In the genomic region with DNA sequence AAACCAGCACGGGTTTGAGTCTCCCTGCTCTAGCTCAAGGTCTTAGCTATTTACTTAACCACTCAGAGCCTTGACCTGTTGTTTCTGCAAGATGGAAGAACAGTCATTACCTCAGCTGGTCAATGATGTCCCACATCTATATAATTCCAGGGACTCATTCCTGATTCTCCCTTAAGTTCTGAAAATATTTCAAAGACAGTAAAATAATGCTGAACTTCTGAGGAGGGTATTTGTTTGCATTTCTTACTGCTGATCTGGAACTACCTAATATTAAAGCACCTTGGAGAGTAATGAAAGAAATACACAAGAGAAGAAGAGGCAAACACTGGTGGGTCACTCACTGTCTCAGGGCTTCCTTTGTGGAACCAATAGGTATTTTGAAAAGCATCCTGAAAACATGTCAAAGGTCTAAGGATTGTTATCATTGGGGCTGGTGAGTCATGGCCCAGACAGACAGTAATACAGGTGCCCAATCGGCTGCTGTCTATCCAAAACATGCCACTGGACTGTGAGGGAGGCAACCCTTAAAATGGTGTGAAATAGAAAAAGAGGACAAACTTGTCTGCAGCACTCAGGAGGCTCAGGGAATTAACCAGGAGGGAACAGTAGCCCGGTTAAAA, we compare ENCODE assay signal across 1 cellular context.
TF ChIP-seq lines count a peak whose summit lies in the region.

No MANE protein-coding gene starts in this region.

TF ChIP-seq in HepG2, 621 proteins besides CTCF, POLR2A, EP300 and RAD21 (continued from another document and continues in another):
- TF ChIP-seq NFKBIZ (CRISPR knock-in tag; IDR thresholded peaks at IDR 0.05) (peak; percentile 63; the same call in 1 of the 2 replicates), ETV6 (CRISPR knock-in tag; conservative IDR thresholded peaks at IDR 0.05) (no peak), ZFP36L1 (CRISPR knock-in tag; IDR thresholded peaks at IDR 0.05) (0 out of 2 replicates have a peak, but pooled peaks have one; percentile 13), MYNN (CRISPR knock-in tag; IDR thresholded peaks at IDR 0.05; ENCODE audit: low read depth) (no peak), ELF4 (CRISPR knock-in tag; IDR thresholded peaks at IDR 0.05; ENCODE audit: borderline replicate concordance) (no peak), ZNF747 (CRISPR knock-in tag; IDR thresholded peaks at IDR 0.05; ENCODE audit: borderline replicate concordance) (no peak), HES4 (CRISPR knock-in tag; IDR thresholded peaks at IDR 0.05; ENCODE audit: borderline replicate concordance) (no peak), SRSF4 (IDR thresholded peaks at IDR 0.05; ENCODE audit: low read depth, low read length, poor library complexity, severe bottlenecking) (no peak), SMAD1 (CRISPR knock-in tag; IDR thresholded peaks at IDR 0.05; ENCODE audit: borderline replicate concordance, low read depth) (no peak), ARNT (IDR thresholded peaks at IDR 0.05) (no peak), DMAP1 (CRISPR knock-in tag; IDR thresholded peaks at IDR 0.05) (no peak), ZFX (CRISPR knock-in tag; IDR thresholded peaks at IDR 0.05; ENCODE audit: low read depth) (no peak), MED1 (CRISPR knock-in tag; IDR thresholded peaks at IDR 0.05) (peak; percentile 71; the same call in 1 of the 2 replicates), POGZ (CRISPR knock-in tag; IDR thresholded peaks at IDR 0.05) (peak; percentile 15; the same call in 1 of the 2 replicates), ZSCAN30 (CRISPR knock-in tag; IDR thresholded peaks at IDR 0.05) (no peak), ZMAT3 (CRISPR knock-in tag; conservative IDR thresholded peaks at IDR 0.05) (no peak), ERF (CRISPR knock-in tag; IDR thresholded peaks at IDR 0.05) (peak; percentile 69; the same call in 1 of the 2 replicates), RFX3 (CRISPR knock-in tag; IDR thresholded peaks at IDR 0.05) (0 out of 2 replicates have a peak, but pooled peaks have one; percentile 8), PAWR (CRISPR knock-in tag; IDR thresholded peaks at IDR 0.05; ENCODE audit: borderline replicate concordance) (no peak), ZNF773 (CRISPR knock-in tag; IDR thresholded peaks at IDR 0.05; ENCODE audit: borderline replicate concordance) (no peak), ZNF781 (CRISPR knock-in tag; IDR thresholded peaks at IDR 0.05; ENCODE audit: borderline replicate concordance, not compliant biosample characterization) (no peak), ZSCAN29 (CRISPR knock-in tag; conservative IDR thresholded peaks at IDR 0.05) (0 out of 2 replicates have a peak, but pooled peaks have one; percentile 63), RXRB (CRISPR knock-in tag; IDR thresholded peaks at IDR 0.05; ENCODE audit: borderline replicate concordance) (peak; percentile 82), NR2F6 (IDR thresholded peaks at IDR 0.05) (peak; percentile 54; the same call in 1 of the 2 replicates), NR2F6 (CRISPR knock-in tag; IDR thresholded peaks at IDR 0.05) (peak; percentile 76), HNRNPUL1 (IDR thresholded peaks at IDR 0.05; ENCODE audit: low read depth, low read length) (no peak), ONECUT2 (CRISPR knock-in tag; IDR thresholded peaks at IDR 0.05) (no peak), HDAC6 (IDR thresholded peaks at IDR 0.05; ENCODE audit: low read depth, low read length) (no peak), SMAD9 (CRISPR knock-in tag; IDR thresholded peaks at IDR 0.05) (no peak; the same call in 1 of the 2 replicates), STAT5B (CRISPR knock-in tag; IDR thresholded peaks at IDR 0.05) (no peak), ETV5 (CRISPR knock-in tag; IDR thresholded peaks at IDR 0.05; ENCODE audit: borderline replicate concordance) (peak; percentile 14; the same call in 1 of the 2 replicates), MEF2D (CRISPR knock-in tag; IDR thresholded peaks at IDR 0.05) (peak; percentile 69; the same call in 1 of the 2 replicates), POLR2AphosphoS2 (IDR thresholded peaks at IDR 0.05; ENCODE audit: low read depth, low read length) (no peak), ZNF678 (CRISPR knock-in tag; IDR thresholded peaks at IDR 0.05) (no peak), XBP1 (CRISPR knock-in tag; IDR thresholded peaks at IDR 0.05) (no peak), ZNF768 (CRISPR knock-in tag; IDR thresholded peaks at IDR 0.05) (no peak), JARID2 (CRISPR knock-in tag; IDR thresholded peaks at IDR 0.05; ENCODE audit: insufficient replicate concordance) (no peak), HNF4A (CRISPR knock-in tag; IDR thresholded peaks at IDR 0.05) (peak; percentile 13; the same call in 1 of the 2 replicates), HOXD1 (CRISPR knock-in tag; IDR thresholded peaks at IDR 0.05) (no peak), ZNF674 (CRISPR knock-in tag; IDR thresholded peaks at IDR 0.05; ENCODE audit: low read depth) (no peak), ZBTB21 (CRISPR knock-in tag; IDR thresholded peaks at IDR 0.05) (0 out of 2 replicates have a peak, but pooled peaks have one; percentile 36)
- TF ChIP-seq, protein P1, sequence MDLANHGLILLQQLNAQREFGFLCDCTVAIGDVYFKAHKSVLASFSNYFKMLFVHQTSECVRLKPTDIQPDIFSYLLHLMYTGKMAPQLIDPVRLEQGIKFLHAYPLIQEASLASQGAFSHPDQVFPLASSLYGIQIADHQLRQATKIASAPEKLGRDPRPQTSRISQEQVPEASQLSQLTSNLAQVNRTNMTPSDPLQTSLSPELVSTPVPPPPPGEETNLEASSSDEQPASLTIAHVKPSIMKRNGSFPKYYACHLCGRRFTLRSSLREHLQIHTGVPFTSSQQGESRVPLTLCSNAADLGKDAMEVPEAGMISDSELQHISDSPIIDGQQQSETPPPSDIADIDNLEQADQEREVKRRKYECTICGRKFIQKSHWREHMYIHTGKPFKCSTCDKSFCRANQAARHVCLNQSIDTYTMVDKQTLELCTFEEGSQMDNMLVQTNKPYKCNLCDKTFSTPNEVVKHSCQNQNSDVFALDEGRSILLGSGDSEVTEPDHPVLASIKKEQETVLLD (CRISPR knock-in tag; IDR thresholded peaks at IDR 0.05; ENCODE audit: low read depth): no peak
- TF ChIP-seq, protein P2, sequence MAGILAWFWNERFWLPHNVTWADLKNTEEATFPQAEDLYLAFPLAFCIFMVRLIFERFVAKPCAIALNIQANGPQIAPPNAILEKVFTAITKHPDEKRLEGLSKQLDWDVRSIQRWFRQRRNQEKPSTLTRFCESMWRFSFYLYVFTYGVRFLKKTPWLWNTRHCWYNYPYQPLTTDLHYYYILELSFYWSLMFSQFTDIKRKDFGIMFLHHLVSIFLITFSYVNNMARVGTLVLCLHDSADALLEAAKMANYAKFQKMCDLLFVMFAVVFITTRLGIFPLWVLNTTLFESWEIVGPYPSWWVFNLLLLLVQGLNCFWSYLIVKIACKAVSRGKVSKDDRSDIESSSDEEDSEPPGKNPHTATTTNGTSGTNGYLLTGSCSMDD (CRISPR knock-in tag; IDR thresholded peaks at IDR 0.05): no peak
- TF ChIP-seq, protein P3, sequence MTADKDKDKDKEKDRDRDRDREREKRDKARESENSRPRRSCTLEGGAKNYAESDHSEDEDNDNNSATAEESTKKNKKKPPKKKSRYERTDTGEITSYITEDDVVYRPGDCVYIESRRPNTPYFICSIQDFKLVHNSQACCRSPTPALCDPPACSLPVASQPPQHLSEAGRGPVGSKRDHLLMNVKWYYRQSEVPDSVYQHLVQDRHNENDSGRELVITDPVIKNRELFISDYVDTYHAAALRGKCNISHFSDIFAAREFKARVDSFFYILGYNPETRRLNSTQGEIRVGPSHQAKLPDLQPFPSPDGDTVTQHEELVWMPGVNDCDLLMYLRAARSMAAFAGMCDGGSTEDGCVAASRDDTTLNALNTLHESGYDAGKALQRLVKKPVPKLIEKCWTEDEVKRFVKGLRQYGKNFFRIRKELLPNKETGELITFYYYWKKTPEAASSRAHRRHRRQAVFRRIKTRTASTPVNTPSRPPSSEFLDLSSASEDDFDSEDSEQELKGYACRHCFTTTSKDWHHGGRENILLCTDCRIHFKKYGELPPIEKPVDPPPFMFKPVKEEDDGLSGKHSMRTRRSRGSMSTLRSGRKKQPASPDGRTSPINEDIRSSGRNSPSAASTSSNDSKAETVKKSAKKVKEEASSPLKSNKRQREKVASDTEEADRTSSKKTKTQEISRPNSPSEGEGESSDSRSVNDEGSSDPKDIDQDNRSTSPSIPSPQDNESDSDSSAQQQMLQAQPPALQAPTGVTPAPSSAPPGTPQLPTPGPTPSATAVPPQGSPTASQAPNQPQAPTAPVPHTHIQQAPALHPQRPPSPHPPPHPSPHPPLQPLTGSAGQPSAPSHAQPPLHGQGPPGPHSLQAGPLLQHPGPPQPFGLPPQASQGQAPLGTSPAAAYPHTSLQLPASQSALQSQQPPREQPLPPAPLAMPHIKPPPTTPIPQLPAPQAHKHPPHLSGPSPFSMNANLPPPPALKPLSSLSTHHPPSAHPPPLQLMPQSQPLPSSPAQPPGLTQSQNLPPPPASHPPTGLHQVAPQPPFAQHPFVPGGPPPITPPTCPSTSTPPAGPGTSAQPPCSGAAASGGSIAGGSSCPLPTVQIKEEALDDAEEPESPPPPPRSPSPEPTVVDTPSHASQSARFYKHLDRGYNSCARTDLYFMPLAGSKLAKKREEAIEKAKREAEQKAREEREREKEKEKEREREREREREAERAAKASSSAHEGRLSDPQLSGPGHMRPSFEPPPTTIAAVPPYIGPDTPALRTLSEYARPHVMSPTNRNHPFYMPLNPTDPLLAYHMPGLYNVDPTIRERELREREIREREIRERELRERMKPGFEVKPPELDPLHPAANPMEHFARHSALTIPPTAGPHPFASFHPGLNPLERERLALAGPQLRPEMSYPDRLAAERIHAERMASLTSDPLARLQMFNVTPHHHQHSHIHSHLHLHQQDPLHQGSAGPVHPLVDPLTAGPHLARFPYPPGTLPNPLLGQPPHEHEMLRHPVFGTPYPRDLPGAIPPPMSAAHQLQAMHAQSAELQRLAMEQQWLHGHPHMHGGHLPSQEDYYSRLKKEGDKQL (CRISPR knock-in tag; IDR thresholded peaks at IDR 0.05; ENCODE audit: low read depth): no peak
- TF ChIP-seq, protein P4, sequence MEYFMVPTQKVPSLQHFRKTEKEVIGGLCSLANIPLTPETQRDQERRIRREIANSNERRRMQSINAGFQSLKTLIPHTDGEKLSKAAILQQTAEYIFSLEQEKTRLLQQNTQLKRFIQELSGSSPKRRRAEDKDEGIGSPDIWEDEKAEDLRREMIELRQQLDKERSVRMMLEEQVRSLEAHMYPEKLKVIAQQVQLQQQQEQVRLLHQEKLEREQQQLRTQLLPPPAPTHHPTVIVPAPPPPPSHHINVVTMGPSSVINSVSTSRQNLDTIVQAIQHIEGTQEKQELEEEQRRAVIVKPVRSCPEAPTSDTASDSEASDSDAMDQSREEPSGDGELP (IDR thresholded peaks at IDR 0.05; ENCODE audit: borderline replicate concordance, low read depth): no peak
- TF ChIP-seq, protein P5, sequence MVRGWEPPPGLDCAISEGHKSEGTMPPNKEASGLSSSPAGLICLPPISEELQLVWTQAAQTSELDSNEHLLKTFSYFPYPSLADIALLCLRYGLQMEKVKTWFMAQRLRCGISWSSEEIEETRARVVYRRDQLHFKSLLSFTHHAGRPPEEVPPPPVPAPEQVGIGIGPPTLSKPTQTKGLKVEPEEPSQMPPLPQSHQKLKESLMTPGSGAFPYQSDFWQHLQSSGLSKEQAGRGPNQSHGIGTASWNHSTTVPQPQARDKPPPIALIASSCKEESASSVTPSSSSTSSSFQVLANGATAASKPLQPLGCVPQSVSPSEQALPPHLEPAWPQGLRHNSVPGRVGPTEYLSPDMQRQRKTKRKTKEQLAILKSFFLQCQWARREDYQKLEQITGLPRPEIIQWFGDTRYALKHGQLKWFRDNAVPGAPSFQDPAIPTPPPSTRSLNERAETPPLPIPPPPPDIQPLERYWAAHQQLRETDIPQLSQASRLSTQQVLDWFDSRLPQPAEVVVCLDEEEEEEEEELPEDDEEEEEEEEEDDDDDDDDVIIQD (CRISPR knock-in tag; IDR thresholded peaks at IDR 0.05; ENCODE audit: low read depth): peak; percentile 90
- TF ChIP-seq, protein P6, sequence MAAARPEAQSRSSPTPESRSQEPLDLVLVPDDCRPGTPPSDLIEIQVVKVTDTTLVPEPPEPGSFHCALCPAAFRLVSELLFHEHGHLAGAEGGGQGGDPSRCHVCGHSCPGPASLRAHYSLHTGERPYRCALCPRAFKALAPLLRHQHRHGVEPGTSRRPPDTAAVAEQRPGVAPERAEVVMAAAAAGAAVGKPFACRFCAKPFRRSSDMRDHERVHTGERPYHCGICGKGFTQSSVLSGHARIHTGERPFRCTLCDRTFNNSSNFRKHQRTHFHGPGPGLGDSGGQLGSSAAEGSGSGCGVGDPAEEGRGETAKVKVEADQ (CRISPR knock-in tag; IDR thresholded peaks at IDR 0.05; ENCODE audit: borderline replicate concordance): no peak
- TF ChIP-seq, protein P7, sequence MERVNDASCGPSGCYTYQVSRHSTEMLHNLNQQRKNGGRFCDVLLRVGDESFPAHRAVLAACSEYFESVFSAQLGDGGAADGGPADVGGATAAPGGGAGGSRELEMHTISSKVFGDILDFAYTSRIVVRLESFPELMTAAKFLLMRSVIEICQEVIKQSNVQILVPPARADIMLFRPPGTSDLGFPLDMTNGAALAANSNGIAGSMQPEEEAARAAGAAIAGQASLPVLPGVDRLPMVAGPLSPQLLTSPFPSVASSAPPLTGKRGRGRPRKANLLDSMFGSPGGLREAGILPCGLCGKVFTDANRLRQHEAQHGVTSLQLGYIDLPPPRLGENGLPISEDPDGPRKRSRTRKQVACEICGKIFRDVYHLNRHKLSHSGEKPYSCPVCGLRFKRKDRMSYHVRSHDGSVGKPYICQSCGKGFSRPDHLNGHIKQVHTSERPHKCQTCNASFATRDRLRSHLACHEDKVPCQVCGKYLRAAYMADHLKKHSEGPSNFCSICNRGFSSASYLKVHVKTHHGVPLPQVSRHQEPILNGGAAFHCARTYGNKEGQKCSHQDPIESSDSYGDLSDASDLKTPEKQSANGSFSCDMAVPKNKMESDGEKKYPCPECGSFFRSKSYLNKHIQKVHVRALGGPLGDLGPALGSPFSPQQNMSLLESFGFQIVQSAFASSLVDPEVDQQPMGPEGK (CRISPR knock-in tag; IDR thresholded peaks at IDR 0.05): no peak
- TF ChIP-seq, protein P8, sequence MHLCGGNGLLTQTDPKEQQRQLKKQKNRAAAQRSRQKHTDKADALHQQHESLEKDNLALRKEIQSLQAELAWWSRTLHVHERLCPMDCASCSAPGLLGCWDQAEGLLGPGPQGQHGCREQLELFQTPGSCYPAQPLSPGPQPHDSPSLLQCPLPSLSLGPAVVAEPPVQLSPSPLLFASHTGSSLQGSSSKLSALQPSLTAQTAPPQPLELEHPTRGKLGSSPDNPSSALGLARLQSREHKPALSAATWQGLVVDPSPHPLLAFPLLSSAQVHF (CRISPR knock-in tag; IDR thresholded peaks at IDR 0.05): no peak
